Comparison of ENCODE assay signal across 10 cellular contexts in the genomic region with DNA sequence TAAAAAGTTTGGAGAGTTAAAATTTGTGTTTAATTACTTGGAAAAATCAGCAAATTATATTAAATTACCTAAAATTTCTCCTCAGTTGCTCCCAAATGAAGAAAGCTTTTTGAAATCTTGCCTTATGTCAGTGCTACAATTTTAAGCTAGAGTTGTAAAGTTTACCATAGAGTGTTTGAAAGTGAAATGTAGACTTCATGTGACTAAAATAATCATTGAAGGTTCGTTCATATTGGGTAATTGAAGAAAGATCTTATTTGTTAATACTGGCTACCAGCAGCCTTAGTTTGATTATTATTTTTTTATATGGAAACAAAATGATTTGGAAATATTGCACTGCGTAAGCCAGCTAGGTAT. TPM values are rescaled to one million over a fixed set of nuclear protein-coding genes. Genes with fewer than 3 reads are reported as not detected.
DNase-seq lines count a peak whose midpoint lies in the region; ATAC-seq, FAIRE-seq and TF ChIP-seq lines count a peak whose summit lies in the region.
"Had no signal": no experiment of that assay in that cellular context is flagged by ENCODE, and none has a peak within 500 bp of the region (broad histone marks: within the 10 kb centered on the region; RNA-seq: fewer than 3 reads in every experiment).

No MANE protein-coding gene starts in this region.

- CTCF ChIA-PET in HepG2 (lab: Yijun Ruan, JAX; ENCODE audit: low intra/inter-chr PET ratio, low total read pairs): no interaction called here

- intact Hi-C loops in HepG2 (cut with micrococcal nuclease; ENCODE audit: unreplicated experiment) (no loop called here), right lobe of liver (cut with DNase I) (no loop called here), lower lobe of right lung (cut with DNase I) (no loop called here), vagina (cut with DNase I) (no loop called here)

- no peak overlapping the region for H2AFZ ChIP-seq in HepG2 (ENCODE audit: low read length)

- no peaks in the 10 kb centered on the region for H3K27me3 Mint-ChIP-seq in activated naive CD8-positive, alpha-beta T cell treated with anti-CD3 and anti-CD28 coated beads, Interleukin-2, amount 10 ng/mL, durations not matched to agents 7 days and 5 days

- H3K27me3 ChIP-seq in HepG2 (ENCODE audit: control insufficient read depth in 1 of 2, insufficient read depth in 2 of 2, low read length in 2 of 2) (no peaks in the 10 kb centered on the region; a peak in 1 of 5 replicates), right lobe of liver (no peaks in the 10 kb centered on the region), lower lobe of right lung (ENCODE audit: low read depth) (no peaks in the 10 kb centered on the region), vagina (no peaks in the 10 kb centered on the region)

- TF ChIP-seq RAD21 in HepG2 (CRISPR knock-in tag; IDR thresholded peaks at IDR 0.05): no peak

- peaks cover 58% of the 10 kb centered on the region for H3K4me1 Mint-ChIP-seq in activated naive CD8-positive, alpha-beta T cell treated with anti-CD3 and anti-CD28 coated beads, Interleukin-2, amount 10 ng/mL, durations not matched to agents 7 days and 5 days

- TF ChIP-seq POLR2A in HepG2 (IDR thresholded peaks at IDR 0.05; ENCODE audit: insufficient read depth in 1 of 2, low read depth in 2 of 2, low read length in 2 of 2): no peak
- no peak for TF ChIP-seq POLR2A in right lobe of liver (IDR thresholded peaks at IDR 0.05)
- TF ChIP-seq POLR2A in vagina (IDR thresholded peaks at IDR 0.05): no peak

- BruUV-seq in HepG2 (replicated peaks; lab: Mats Ljungman, UMichigan): no TSS peak

- TF ChIP-seq CTCF in HepG2 (CRISPR knock-in tag; IDR thresholded peaks at IDR 0.05) (no peak), right lobe of liver (IDR thresholded peaks at IDR 0.05) (no peak), lower lobe of right lung (IDR thresholded peaks at IDR 0.05) (no peak), vagina (IDR thresholded peaks at IDR 0.05) (no peak)

- H3K27ac ChIP-seq in HepG2 (ENCODE audit: extremely low read length, insufficient read depth, low read length) (peak overlapping the region; percentile 30), right lobe of liver (peak overlapping the region in 1 of 3 donors; percentile 100), lower lobe of right lung (peak overlapping the region; percentile 15), vagina (peak overlapping the region; percentile 100)

- H3K9me3 Mint-ChIP-seq in activated naive CD8-positive, alpha-beta T cell treated with anti-CD3 and anti-CD28 coated beads, Interleukin-2, amount 10 ng/mL, durations not matched to agents 7 days and 5 days: no peaks in the 10 kb centered on the region

- H3K79me2 ChIP-seq in HepG2 (ENCODE audit: insufficient read depth, low read length): peaks cover 91% of the 10 kb centered on the region

- in situ Hi-C loops in HepG2 (cut with HindIII; ENCODE audit: extremely low pct_ligation_motif_present, low pct_unique_long_range_greater_than_20kb): no loop called here

- H3K36me3 ChIP-seq in HepG2 (replicated peaks in 1 of 2; ENCODE audit: control insufficient read depth in 1 of 2, insufficient read depth in 2 of 2, low read length in 2 of 2) (0 out of 5 replicates have a peak, but pooled peaks cover 0 to 3% of the 10 kb centered on the region in 2 experiments), right lobe of liver (no peaks in the 10 kb centered on the region), lower lobe of right lung (no peaks in the 10 kb centered on the region), vagina (no peaks in the 10 kb centered on the region)

- no peak for FAIRE-seq in HepG2 (lab: Jason Lieb, UNC)

- TF ChIP-seq EP300 in HepG2 (IDR thresholded peaks at IDR 0.05; ENCODE audit: low read depth in 2 of 2, low read length in 2 of 2) (no peak), HepG2 (CRISPR knock-in tag; IDR thresholded peaks at IDR 0.05; ENCODE audit: borderline replicate concordance) (no peak)

- peaks cover 7% of the 10 kb centered on the region for H3K36me3 Mint-ChIP-seq in activated naive CD8-positive, alpha-beta T cell treated with anti-CD3 and anti-CD28 coated beads, Interleukin-2, amount 10 ng/mL, durations not matched to agents 7 days and 5 days

- H3K4me3 Mint-ChIP-seq in activated naive CD8-positive, alpha-beta T cell treated with anti-CD3 and anti-CD28 coated beads, Interleukin-2, amount 10 ng/mL, durations not matched to agents 7 days and 5 days: peak overlapping the region; percentile 84

- POLR2A ChIA-PET in HepG2 (lab: Yijun Ruan, JAX): no interaction called here
- POLR2A ChIA-PET in activated naive CD8-positive, alpha-beta T cell treated with anti-CD3 and anti-CD28 coated beads, Interleukin-2, amount 10 ng/mL, durations not matched to agents 7 days and 5 days (lab: Charles Lee): interaction anchor here (1.0 to 2.4 kb wide), 4 partner anchors 11 to 146 kb away, joined by 3 to 12 read pairs (median 3); a partner anchor contains a TSS

- H4K20me1 ChIP-seq in HepG2 (ENCODE audit: insufficient read depth, low read length): peaks cover 76% of the 10 kb centered on the region

- H3K4me2 ChIP-seq in HepG2 (ENCODE audit: low read depth, low read length): peak overlapping the region; percentile 93; the same call in 1 of the 2 replicates

- WGBS in HepG2 (ENCODE audit: low lambda C conversion rate): 87% methylated on average over 2 of the region's 2 CpGs
- WGBS in right lobe of liver (ENCODE audit: insufficient coverage, low coverage, low lambda C conversion rate, missing lambda C conversion rate): 50% methylated on average over 2 of the region's 2 CpGs

- no peak overlapping the region for H3K9ac ChIP-seq in HepG2 (ENCODE audit: insufficient read depth, low read depth, low read length)

- DNase-seq in HepG2 (ENCODE audit: low spot score): no peak
- no peak for DNase-seq in right lobe of liver
- DNase-seq in activated naive CD8-positive, alpha-beta T cell treated with anti-CD3 and anti-CD28 coated beads, Interleukin-2, amount 10 ng/mL, durations not matched to agents 7 days and 5 days: no peak
- DNase-seq in lower lobe of right lung: no peak
- DNase-seq in vagina (ENCODE audit: extremely low spot score in 2 of 2): no peak
- DNase-seq in HuH-7.5 (ENCODE audit: low spot score): no peak
- DNase-seq in NCI-H2107 treated with DMSO at 0.1 percent for 48 hours (lab: John Stamatoyannopoulos, UW; ENCODE audit: unreplicated experiment): no peak
- DNase-seq: KG1; stimulated activated CD4-positive, alpha-beta T cell treated with anti-CD3 and anti-CD28 coated beads, Interleukin-4, amount 100 ng/mL, for 1 hour had no signal

- ATAC-seq in HepG2 (no peak), right lobe of liver (no peak), lower lobe of right lung (no peak), HG03159 (IDR thresholded peaks at IDR 0.05; ENCODE audit: unreplicated experiment) (no peak)
- ATAC-seq in activated naive CD8-positive, alpha-beta T cell treated with anti-CD3 and anti-CD28 coated beads, Interleukin-2, amount 10 ng/mL, durations not matched to agents 7 days and 5 days (ENCODE audit: low read depth): no peak

- H3K9me3 ChIP-seq in HepG2 (ENCODE audit: low read length) (no peaks in the 10 kb centered on the region), right lobe of liver (no peaks in the 10 kb centered on the region), lower lobe of right lung (no peaks in the 10 kb centered on the region), vagina (no peaks in the 10 kb centered on the region)

- peak overlapping the region; percentile 85 for H3K27ac Mint-ChIP-seq in activated naive CD8-positive, alpha-beta T cell treated with anti-CD3 and anti-CD28 coated beads, Interleukin-2, amount 10 ng/mL, durations not matched to agents 7 days and 5 days

- H3K4me1 ChIP-seq in HepG2 (ENCODE audit: insufficient read depth, low read length) (peaks cover 66% of the 10 kb centered on the region), right lobe of liver (peaks cover 0 to 57% (median 11%) of the 10 kb centered on the region in 4 donors), lower lobe of right lung (peaks cover 76% of the 10 kb centered on the region), vagina (peaks cover 79% of the 10 kb centered on the region)

- H3K4me3 ChIP-seq in HepG2 (replicated peaks in 1 of 3; ENCODE audit: insufficient read depth in 1 of 3, low read depth in 2 of 3, low read length in 3 of 3) (no peak overlapping the region), right lobe of liver (no peak overlapping the region), lower lobe of right lung (no peak overlapping the region), vagina (no peak overlapping the region)

TF ChIP-seq in HepG2, 621 proteins besides CTCF, POLR2A, EP300 and RAD21 (continues in another document):
- no peak for TF ChIP-seq MAFK (conservative IDR thresholded peaks at IDR 0.05 in 1 of 2, IDR thresholded peaks at IDR 0.05 in 1 of 2; ENCODE audit: low read length in 2 of 2)
- no peak for TF ChIP-seq ZNF724P (CRISPR knock-in tag; IDR thresholded peaks at IDR 0.05; ENCODE audit: borderline replicate concordance)

RNA-seq across cellular contexts. Expression of a gene that starts 4.4 kb away (rescaled TPM):
- total RNA-seq in HepG2 (2016; rRNA removed; fragmentation: Illumina TruSeq; extraction: Trizol): 32.7 and 34.2 TPM in 2 replicates
- total RNA-seq in HepG2 (2016; cell fraction: cytosol; rRNA removed; fragmentation: Illumina TruSeq; extraction: Trizol; ENCODE audit: low read depth): 19.1 and 19.6 TPM in 2 replicates
- total RNA-seq in HepG2 (2016; cell fraction: insoluble cytoplasmic fraction; rRNA removed; fragmentation: Illumina TruSeq; extraction: Trizol): 30.4 and 33.9 TPM in 2 replicates
- total RNA-seq in HepG2 (2016; cell fraction: membrane; rRNA removed; fragmentation: Illumina TruSeq; extraction: Trizol): 15.6 and 16.1 TPM in 2 replicates
- total RNA-seq in HepG2 (2016; cell fraction: nucleus; rRNA removed; fragmentation: Illumina TruSeq; extraction: Trizol): 54.9 and 62.8 TPM in 2 replicates
- polyA plus RNA-seq in HepG2 (2011; rRNA removed): 24.6 and 28.2 TPM in 2 replicates
- 14.9 and 16.4 TPM in 2 replicates for polyA plus RNA-seq in HepG2 (2011; cell fraction: cytosol; rRNA removed)
- 31.7 and 39.9 TPM in 2 replicates for polyA plus RNA-seq in HepG2 (2011; cell fraction: nucleus; rRNA removed)
- 10.1 and 12.5 TPM in 2 replicates for polyA plus RNA-seq in HepG2 (2012)
- polyA plus RNA-seq in HepG2 (2016; cell fraction: cytosol; fragmentation: Illumina TruSeq; extraction: Trizol; ENCODE audit: low read depth): 0.50 and 0.67 TPM in 2 replicates
- 16.1 and 18.0 TPM in 2 replicates for polyA plus RNA-seq in HepG2 (2016; cell fraction: insoluble cytoplasmic fraction; fragmentation: Illumina TruSeq; extraction: Trizol; ENCODE audit: low read depth)
- 2.9 and 3.0 TPM in 2 replicates for polyA plus RNA-seq in HepG2 (2016; cell fraction: membrane; fragmentation: Illumina TruSeq; extraction: Trizol; ENCODE audit: low read depth)
- 25.5 and 28.0 TPM in 2 replicates for polyA plus RNA-seq in HepG2 (2016; cell fraction: nucleus; fragmentation: Illumina TruSeq; extraction: Trizol; ENCODE audit: insufficient read depth, low read depth)
- 128 and 208 TPM in 2 replicates for polyA minus RNA-seq in HepG2 (2011; rRNA and poly(A)+ RNA removed; ENCODE audit: low replicate concordance)
- 25.3 and 30.3 TPM in 2 replicates for polyA minus RNA-seq in HepG2 (2011; cell fraction: cytosol; rRNA and poly(A)+ RNA removed)
- polyA minus RNA-seq in HepG2 (2011; cell fraction: nucleus; rRNA and poly(A)+ RNA removed): 132 and 133 TPM in 2 replicates
- total RNA-seq in right lobe of liver: 10 to 100 TPM; 20.6 to 32.5 (median 25.7) TPM
- 100 to 1,000 TPM; 109 to 122 TPM for total RNA-seq in activated naive CD8-positive, alpha-beta T cell treated with anti-CD3 and anti-CD28 coated beads, Interleukin-2, amount 10 ng/mL, durations not matched to agents 7 days and 5 days
- 67.7 TPM for total RNA-seq in lower lobe of right lung
- 78.1 TPM for total RNA-seq in vagina
